1 cellular context compared by ENCODE assay signal in the genomic region with DNA sequence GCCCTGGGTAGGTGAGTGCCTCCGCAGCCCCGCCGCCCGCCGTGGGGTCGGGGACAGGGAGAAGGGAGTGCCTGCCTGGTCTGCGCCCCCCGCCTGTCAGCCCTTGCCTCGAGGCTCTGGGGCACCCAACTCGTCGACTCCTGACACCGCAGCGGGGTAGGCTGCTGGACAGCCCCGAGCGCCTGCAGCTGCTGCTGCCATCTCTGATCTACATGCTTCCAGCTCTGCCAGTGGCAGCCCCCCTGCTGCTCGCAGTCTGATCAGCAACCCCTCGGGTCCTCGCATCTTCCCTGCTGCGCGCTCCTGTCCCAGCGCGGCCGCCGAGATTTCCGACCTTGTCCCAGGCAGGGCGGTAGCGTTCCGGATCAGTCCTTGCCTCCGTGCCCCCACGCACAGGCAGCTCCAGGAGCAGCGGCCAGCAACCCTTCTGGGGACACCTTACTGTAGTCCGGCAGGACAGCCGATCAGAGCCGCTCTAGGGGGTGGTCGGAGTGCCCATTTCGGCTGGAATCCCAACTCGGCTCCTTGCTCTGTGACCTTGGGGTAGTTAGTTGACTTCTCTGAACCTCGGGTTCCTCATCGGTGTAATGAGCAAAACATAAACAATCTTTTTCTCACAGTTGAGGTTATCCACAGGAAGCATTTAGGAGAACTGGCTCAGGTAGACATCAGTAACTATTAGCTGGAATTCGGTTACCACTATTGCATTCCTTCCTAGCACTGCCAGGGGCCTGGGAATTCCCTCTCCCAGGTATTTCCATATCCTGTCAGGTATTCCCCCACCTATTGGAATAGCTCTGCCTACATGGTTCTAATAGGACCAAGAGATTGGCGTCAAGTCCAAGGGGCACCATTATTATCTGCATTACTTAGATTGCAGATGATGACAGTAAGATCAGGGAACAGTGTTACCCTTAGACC.
A peak's percentile ranks its signal among the peaks of the same experiment; 100 is the strongest.
TF ChIP-seq lines count a peak whose summit lies in the region.

No MANE protein-coding gene starts in this region.

TF ChIP-seq in WTC11, 78 proteins besides CTCF, POLR2A, EP300 and RAD21 (continued from another document):
- TF ChIP-seq, protein P1, sequence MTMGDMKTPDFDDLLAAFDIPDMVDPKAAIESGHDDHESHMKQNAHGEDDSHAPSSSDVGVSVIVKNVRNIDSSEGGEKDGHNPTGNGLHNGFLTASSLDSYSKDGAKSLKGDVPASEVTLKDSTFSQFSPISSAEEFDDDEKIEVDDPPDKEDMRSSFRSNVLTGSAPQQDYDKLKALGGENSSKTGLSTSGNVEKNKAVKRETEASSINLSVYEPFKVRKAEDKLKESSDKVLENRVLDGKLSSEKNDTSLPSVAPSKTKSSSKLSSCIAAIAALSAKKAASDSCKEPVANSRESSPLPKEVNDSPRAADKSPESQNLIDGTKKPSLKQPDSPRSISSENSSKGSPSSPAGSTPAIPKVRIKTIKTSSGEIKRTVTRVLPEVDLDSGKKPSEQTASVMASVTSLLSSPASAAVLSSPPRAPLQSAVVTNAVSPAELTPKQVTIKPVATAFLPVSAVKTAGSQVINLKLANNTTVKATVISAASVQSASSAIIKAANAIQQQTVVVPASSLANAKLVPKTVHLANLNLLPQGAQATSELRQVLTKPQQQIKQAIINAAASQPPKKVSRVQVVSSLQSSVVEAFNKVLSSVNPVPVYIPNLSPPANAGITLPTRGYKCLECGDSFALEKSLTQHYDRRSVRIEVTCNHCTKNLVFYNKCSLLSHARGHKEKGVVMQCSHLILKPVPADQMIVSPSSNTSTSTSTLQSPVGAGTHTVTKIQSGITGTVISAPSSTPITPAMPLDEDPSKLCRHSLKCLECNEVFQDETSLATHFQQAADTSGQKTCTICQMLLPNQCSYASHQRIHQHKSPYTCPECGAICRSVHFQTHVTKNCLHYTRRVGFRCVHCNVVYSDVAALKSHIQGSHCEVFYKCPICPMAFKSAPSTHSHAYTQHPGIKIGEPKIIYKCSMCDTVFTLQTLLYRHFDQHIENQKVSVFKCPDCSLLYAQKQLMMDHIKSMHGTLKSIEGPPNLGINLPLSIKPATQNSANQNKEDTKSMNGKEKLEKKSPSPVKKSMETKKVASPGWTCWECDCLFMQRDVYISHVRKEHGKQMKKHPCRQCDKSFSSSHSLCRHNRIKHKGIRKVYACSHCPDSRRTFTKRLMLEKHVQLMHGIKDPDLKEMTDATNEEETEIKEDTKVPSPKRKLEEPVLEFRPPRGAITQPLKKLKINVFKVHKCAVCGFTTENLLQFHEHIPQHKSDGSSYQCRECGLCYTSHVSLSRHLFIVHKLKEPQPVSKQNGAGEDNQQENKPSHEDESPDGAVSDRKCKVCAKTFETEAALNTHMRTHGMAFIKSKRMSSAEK (CRISPR knock-in tag; IDR thresholded peaks at IDR 0.05; ENCODE audit: borderline replicate concordance), result no peak
- TF ChIP-seq ZBTB21 (CRISPR knock-in tag; IDR thresholded peaks at IDR 0.05; ENCODE audit: borderline replicate concordance), result no peak
- TF ChIP-seq PRRX2 (CRISPR knock-in tag; IDR thresholded peaks at IDR 0.05), result no peak
- no peak for TF ChIP-seq ZNF219 (CRISPR knock-in tag; IDR thresholded peaks at IDR 0.05; ENCODE audit: borderline replicate concordance)
- TF ChIP-seq, protein P2, sequence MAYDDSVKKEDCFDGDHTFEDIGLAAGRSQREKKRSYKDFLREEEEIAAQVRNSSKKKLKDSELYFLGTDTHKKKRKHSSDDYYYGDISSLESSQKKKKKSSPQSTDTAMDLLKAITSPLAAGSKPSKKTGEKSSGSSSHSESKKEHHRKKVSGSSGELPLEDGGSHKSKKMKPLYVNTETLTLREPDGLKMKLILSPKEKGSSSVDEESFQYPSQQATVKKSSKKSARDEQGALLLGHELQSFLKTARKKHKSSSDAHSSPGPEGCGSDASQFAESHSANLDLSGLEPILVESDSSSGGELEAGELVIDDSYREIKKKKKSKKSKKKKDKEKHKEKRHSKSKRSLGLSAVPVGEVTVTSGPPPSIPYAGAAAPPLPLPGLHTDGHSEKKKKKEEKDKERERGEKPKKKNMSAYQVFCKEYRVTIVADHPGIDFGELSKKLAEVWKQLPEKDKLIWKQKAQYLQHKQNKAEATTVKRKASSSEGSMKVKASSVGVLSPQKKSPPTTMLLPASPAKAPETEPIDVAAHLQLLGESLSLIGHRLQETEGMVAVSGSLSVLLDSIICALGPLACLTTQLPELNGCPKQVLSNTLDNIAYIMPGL (CRISPR knock-in tag; IDR thresholded peaks at IDR 0.05), result no peak
- TF ChIP-seq, protein P3, sequence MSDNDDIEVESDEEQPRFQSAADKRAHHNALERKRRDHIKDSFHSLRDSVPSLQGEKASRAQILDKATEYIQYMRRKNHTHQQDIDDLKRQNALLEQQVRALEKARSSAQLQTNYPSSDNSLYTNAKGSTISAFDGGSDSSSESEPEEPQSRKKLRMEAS (CRISPR knock-in tag; IDR thresholded peaks at IDR 0.05), result peak; percentile 49; the same call in 1 of the 2 replicates
- peak; percentile 70 for TF ChIP-seq ZNF423 (CRISPR knock-in tag; IDR thresholded peaks at IDR 0.05)
